In genomic region chr10:122878799-122879338, GRCh38 we compare ENCODE assay signal across 8 cellular contexts. TPM values are rescaled to one million over a fixed set of nuclear protein-coding genes. Genes with fewer than 3 reads are reported as not detected.
DNase-seq lines count a peak whose midpoint lies in the region; ATAC-seq and TF ChIP-seq lines count a peak whose summit lies in the region.
"Had no signal": no experiment of that assay in that cellular context is flagged by ENCODE, and none has a peak within 500 bp of the region (broad histone marks: within the 10 kb centered on the region; RNA-seq: fewer than 3 reads in every experiment).

No MANE protein-coding gene starts in this region.

- H3K4me3 ChIP-seq in GM12864 (ENCODE audit: low read depth, low read length) (peak overlapping the region; percentile 91), GM23338 (peak overlapping the region; percentile 60)

- no peak overlapping the region for H3K27ac ChIP-seq in GM23338 (ENCODE audit: low read depth)

- H3K27me3 Mint-ChIP-seq in GM23338 (ENCODE audit: insufficient read depth, low read depth, poor library complexity) (peaks cover 23% of the 10 kb centered on the region), memory B cell (no peaks in the 10 kb centered on the region)

- H3K4me1 Mint-ChIP-seq in GM23338 = peaks cover 58% of the 10 kb centered on the region
- H3K4me1 Mint-ChIP-seq in memory B cell = peaks cover 37% of the 10 kb centered on the region

- H3K79me2 ChIP-seq in GM23338 (replicated peaks; ENCODE audit: insufficient read depth) = peaks cover 37% of the 10 kb centered on the region

- H3K36me3 Mint-ChIP-seq in GM23338 (ENCODE audit: low read depth) (peaks cover 24% of the 10 kb centered on the region; the same call in 2 of the 3 replicates), memory B cell (peaks cover 7% of the 10 kb centered on the region)

- peak overlapping the region; percentile 74 for H3K4me3 Mint-ChIP-seq in GM23338
- H3K4me3 Mint-ChIP-seq in memory B cell = peak overlapping the region; percentile 91

- DNase-seq in GM12864 (ENCODE audit: low read depth) = no peak
- no peak for DNase-seq in GM23338 (ENCODE audit: low spot score)
- peak; percentile 64 for DNase-seq in NCI-H146 treated with DMSO at 0.1 percent for 48 hours (lab: John Stamatoyannopoulos, UW; ENCODE audit: unreplicated experiment)
- DNase-seq in central memory CD4-positive, alpha-beta T cell = peak; percentile 13
- DNase-seq in memory B cell (ENCODE audit: low spot score in 2 of 2) = no peak
- no peak for DNase-seq in stimulated activated CD4-positive, alpha-beta T cell treated with anti-CD3 and anti-CD28 coated beads, Interleukin-2, amount 100 ng/mL, for 24 hours

- H3K27ac Mint-ChIP-seq in GM23338 = no peak overlapping the region
- H3K27ac Mint-ChIP-seq in memory B cell = peak overlapping the region; percentile 92

- H3F3A ChIP-seq in GM23338 (replicated peaks; ENCODE audit: low read depth) = peaks cover 4% of the 10 kb centered on the region

- ATAC-seq in GM23338 (peak; percentile 2; the same call in 2 of the 3 replicates), memory B cell (ENCODE audit: low read depth) (peak; percentile 3), GM18858 (IDR thresholded peaks at IDR 0.05; ENCODE audit: unreplicated experiment) (no peak)

- H4K20me1 ChIP-seq in GM23338 (replicated peaks; ENCODE audit: insufficient read depth) = no peaks in the 10 kb centered on the region

- H3K4me1 ChIP-seq in GM23338 (ENCODE audit: insufficient read depth) = peaks cover 39% of the 10 kb centered on the region

- peaks cover 8% of the 10 kb centered on the region; the same call in 1 of the 3 replicates for H3K9me3 Mint-ChIP-seq in GM23338
- H3K9me3 Mint-ChIP-seq in memory B cell = no peaks in the 10 kb centered on the region

- peak overlapping the region; percentile 89 for H3K4me2 ChIP-seq in GM23338

- H2AFZ ChIP-seq in GM23338 = 0 out of 2 replicates have a peak overlapping the region, but pooled peaks have one; percentile 18

- no peak for TF ChIP-seq CTCF in GM12864 (IDR thresholded peaks at IDR 0.05; ENCODE audit: low read depth, low read length, missing control alignments)
- TF ChIP-seq CTCF in GM23338 (conservative IDR thresholded peaks at IDR 0.05; ENCODE audit: low read depth in 2 of 2) = no peak

- H3K36me3 ChIP-seq in GM23338 (ENCODE audit: insufficient read depth) = no peaks in the 10 kb centered on the region

- no peaks in the 10 kb centered on the region for H3K9me2 ChIP-seq in GM23338 (ENCODE audit: insufficient read depth)

- H3K27me3 ChIP-seq in GM23338 (ENCODE audit: insufficient read depth) = peaks cover 20% of the 10 kb centered on the region; the same call in 1 of the 2 replicates

TF ChIP-seq in GM23338, 12 proteins besides CTCF, POLR2A, EP300 and RAD21 (continues in another document):
- TF ChIP-seq ETS1 (IDR thresholded peaks at IDR 0.05) (no peak), ZNF462 (CRISPR knock-in tag; IDR thresholded peaks at IDR 0.05) (no peak), EZH2 (IDR thresholded peaks at IDR 0.05; ENCODE audit: low read depth, unreplicated experiment) (no peak), JUNB (IDR thresholded peaks at IDR 0.05; ENCODE audit: unreplicated experiment) (no peak), ZNF331 (CRISPR knock-in tag; IDR thresholded peaks at IDR 0.05; ENCODE audit: low read depth) (no peak), STAT1 (IDR thresholded peaks at IDR 0.05; ENCODE audit: unreplicated experiment) (no peak)

RNA-seq across cellular contexts. Expression of gene FAM24B, which starts 0.5 kb away (rescaled TPM):
- 6.5 and 10.9 TPM in 2 replicates for total RNA-seq in GM23338 (2014; rRNA removed; shearing (Covaris generic))
- 14.5 and 14.8 TPM in 2 replicates for polyA plus RNA-seq in GM23338 (2016; fragmentation: Nextera tagmentation; extraction: Ambion mirVana)

RNA-seq across cellular contexts. Expression of gene FAM24A, which starts 31.5 kb away (rescaled TPM):
- total RNA-seq in GM23338 (2014; rRNA removed; shearing (Covaris generic)) = not detected in 2 replicates
- not detected in 2 replicates for polyA plus RNA-seq in GM23338 (2016; fragmentation: Nextera tagmentation; extraction: Ambion mirVana)
- total RNA-seq: activated CD8-positive, alpha-beta memory T cell treated with anti-CD3 and anti-CD28 coated beads for 36 hours had no signal

RNA-seq across cellular contexts. Expression of gene CUZD1, which starts 33.2 kb away (rescaled TPM):
- 2.8 and 4.1 TPM in 2 replicates for total RNA-seq in GM23338 (2014; rRNA removed; shearing (Covaris generic))
- 2.5 and 3.1 TPM in 2 replicates for polyA plus RNA-seq in GM23338 (2016; fragmentation: Nextera tagmentation; extraction: Ambion mirVana)

Comparison
In these comparisons a context has a peak if more than half of its experiments do, and no peak if none do; other contexts are left out.
1. DNase-seq: peak in NCI-H146 treated with DMSO at 0.1 percent for 48 hours (single experiment) and central memory CD4-positive, alpha-beta T cell (single experiment); none in GM12864 (single experiment), GM23338 (single experiment), memory B cell (0 of 2) and stimulated activated CD4-positive, alpha-beta T cell treated with anti-CD3 and anti-CD28 coated beads, Interleukin-2, amount 100 ng/mL, for 24 hours (0 of 2).